ENCODE assay signal across 8 cellular contexts in the genomic region with DNA sequence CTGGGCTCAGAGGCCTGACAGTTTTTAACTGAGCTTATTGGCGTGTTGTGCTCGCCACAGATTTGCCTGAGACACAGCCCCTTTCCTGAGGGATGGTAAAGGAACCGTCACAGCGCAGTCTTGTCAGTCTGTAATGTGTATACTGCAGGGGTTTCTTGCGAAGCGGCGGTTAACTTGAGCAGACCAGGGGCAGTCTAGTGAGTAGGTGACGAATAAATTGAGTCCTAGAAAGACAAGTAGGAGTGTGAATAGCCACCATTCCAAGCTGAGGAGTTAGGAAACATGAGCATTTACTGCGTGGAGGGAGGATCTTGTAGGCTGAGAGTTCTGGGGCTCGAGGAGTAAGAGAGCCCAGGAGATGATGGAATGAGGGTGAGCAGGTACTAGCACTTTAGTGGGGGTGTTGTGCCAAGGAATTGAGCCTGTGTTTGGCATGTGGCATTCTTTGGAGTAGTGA. TPM values are rescaled to one million over a fixed set of nuclear protein-coding genes. Genes with fewer than 3 reads are reported as not detected.
DNase-seq lines count a peak whose midpoint lies in the region; ATAC-seq and TF ChIP-seq lines count a peak whose summit lies in the region.

No MANE protein-coding gene starts in this region.

- H3K27me3 ChIP-seq in SU-DHL-6 (ENCODE audit: low read length) (no peaks in the 10 kb centered on the region), psoas muscle (ENCODE audit: insufficient read depth in 3 of 3, low read length in 2 of 3) (no peaks in the 10 kb centered on the region)

- no peaks in the 10 kb centered on the region for H4K20me1 ChIP-seq in SU-DHL-6 (ENCODE audit: low read depth, low read length)

- H3K4me3 ChIP-seq in GM12865 (ENCODE audit: low read depth, low read length) (peak overlapping the region; percentile 94), SU-DHL-6 (ENCODE audit: insufficient read depth, low read length, poor library complexity, severe bottlenecking) (peak overlapping the region; percentile 43), fibroblast of mammary gland (ENCODE audit: control insufficient read depth, low read depth, low read length) (peak overlapping the region; percentile 79), psoas muscle (peak overlapping the region; percentile 83)

- H3K9me3 ChIP-seq in SU-DHL-6 (ENCODE audit: insufficient read depth, low read length) = no peaks in the 10 kb centered on the region
- no peaks in the 10 kb centered on the region for H3K9me3 ChIP-seq in psoas muscle

- no peaks in the 10 kb centered on the region for H3K36me3 ChIP-seq in SU-DHL-6 (ENCODE audit: low read length)
- H3K36me3 ChIP-seq in psoas muscle (ENCODE audit: insufficient read depth in 1 of 2, low read depth in 1 of 2) = peaks cover 1 to 2% of the 10 kb centered on the region in 2 donors

- no peak overlapping the region for H3K27ac ChIP-seq in SU-DHL-6 (ENCODE audit: low read depth, low read length)
- peak overlapping the region; percentile 95 for H3K27ac ChIP-seq in psoas muscle

- DNase-seq in GM12865 (ENCODE audit: low read depth) = peak; percentile 55
- DNase-seq in fibroblast of mammary gland (ENCODE audit: low read depth) = peak; percentile 9
- no peak for DNase-seq in psoas muscle
- no peak for DNase-seq in NCI-H1694 treated with DMSO at 0.1 percent for 48 hours (lab: John Stamatoyannopoulos, UW)
- no peak for DNase-seq in NCI-H226
- DNase-seq in islet precursor cell = no peak

- intact Hi-C loops in psoas muscle (cut with DNase I) = loop anchor here in 1 of 2 donors (5.0 kb wide), 1 partner anchor 63 kb away; no protein-coding TSS in a partner anchor

- TF ChIP-seq CTCF in GM12865 (IDR thresholded peaks at IDR 0.05; ENCODE audit: insufficient read depth, low read depth, low read length, missing control alignments) (no peak), SU-DHL-6 (IDR thresholded peaks at IDR 0.05; ENCODE audit: insufficient read depth, low read length, poor library complexity, severe bottlenecking) (no peak), fibroblast of mammary gland (conservative IDR thresholded peaks at IDR 0.05; ENCODE audit: control insufficient read depth, insufficient read depth, low read depth, low read length) (no peak), psoas muscle (IDR thresholded peaks at IDR 0.05) (no peak)

- peak overlapping the region; percentile 86 for H3K9ac ChIP-seq in SU-DHL-6 (ENCODE audit: low read length)

- ATAC-seq in psoas muscle (peak in 1 of 4 donors; percentile 4), HG03469 (IDR thresholded peaks at IDR 0.05; ENCODE audit: unreplicated experiment) (no peak)

- no peaks in the 10 kb centered on the region for H3K9me2 ChIP-seq in SU-DHL-6 (replicated peaks; ENCODE audit: insufficient read depth, low read length)

- H2AFZ ChIP-seq in SU-DHL-6 (ENCODE audit: low read depth, low read length, severe bottlenecking) = no peak overlapping the region

- H3K79me2 ChIP-seq in SU-DHL-6 (ENCODE audit: insufficient read depth, low read length) = peaks cover 49% of the 10 kb centered on the region

- WGBS in psoas muscle, 3 donors = 28 to 33% (median 29%) methylated on average over 10 of the region's 10 CpGs

- H3K4me1 ChIP-seq in psoas muscle = peaks cover 33% of the 10 kb centered on the region

- H3F3A ChIP-seq in SU-DHL-6 (ENCODE audit: insufficient read depth) = no peaks in the 10 kb centered on the region

- peak overlapping the region; percentile 76 for H3K4me2 ChIP-seq in SU-DHL-6 (ENCODE audit: low read depth, low read length, poor library complexity, severe bottlenecking)

RNA-seq across cellular contexts. Expression of gene MED15, which starts 1.4 kb away (rescaled TPM):
- total RNA-seq in psoas muscle = 10 to 100 TPM; 46.4 to 94.8 (median 73.6) TPM
- 10 to 100 TPM; 33.8 to 61.5 (median 41.5) TPM for polyA plus RNA-seq in psoas muscle

RNA-seq across cellular contexts. Expression of gene KLHL22, which starts 13.2 kb away (rescaled TPM):
- 10 to 100 TPM; 14.6 to 24.3 (median 16.8) TPM for total RNA-seq in psoas muscle
- 10 to 100 TPM in 1 of 3 donors, 1 to 10 TPM in 2; 8.4 to 13.9 (median 9.2) TPM for polyA plus RNA-seq in psoas muscle

Comparison
In these comparisons a context has a peak if more than half of its experiments do, and no peak if none do; other contexts are left out.
1. DNase-seq: peak in GM12865 (single experiment) and fibroblast of mammary gland (single experiment); none in psoas muscle (0 of 2), NCI-H1694 treated with DMSO at 0.1 percent for 48 hours (single experiment), NCI-H226 (single experiment) and islet precursor cell (single experiment).
2. H3K4me3 ChIP-seq: peak in every context shown above with its lines; median percentile 94 in GM12865; 83 in psoas muscle; 79 in fibroblast of mammary gland; 43 in SU-DHL-6.